5 cellular contexts compared by ENCODE assay signal in genomic region chr16:78529881-78530280, GRCh38.
"Had no signal": no experiment of that assay in that cellular context is flagged by ENCODE, and none has a peak within 500 bp of the region (broad histone marks: within the 10 kb centered on the region; RNA-seq: fewer than 3 reads in every experiment).

No MANE protein-coding gene starts in this region.

- ATAC-seq: HepG2, K562 had no signal

- DNase-seq: IMR-90, KBM-7, KG1 had no signal
